Comparison of ENCODE assay signal across 8 cellular contexts in the genomic region with DNA sequence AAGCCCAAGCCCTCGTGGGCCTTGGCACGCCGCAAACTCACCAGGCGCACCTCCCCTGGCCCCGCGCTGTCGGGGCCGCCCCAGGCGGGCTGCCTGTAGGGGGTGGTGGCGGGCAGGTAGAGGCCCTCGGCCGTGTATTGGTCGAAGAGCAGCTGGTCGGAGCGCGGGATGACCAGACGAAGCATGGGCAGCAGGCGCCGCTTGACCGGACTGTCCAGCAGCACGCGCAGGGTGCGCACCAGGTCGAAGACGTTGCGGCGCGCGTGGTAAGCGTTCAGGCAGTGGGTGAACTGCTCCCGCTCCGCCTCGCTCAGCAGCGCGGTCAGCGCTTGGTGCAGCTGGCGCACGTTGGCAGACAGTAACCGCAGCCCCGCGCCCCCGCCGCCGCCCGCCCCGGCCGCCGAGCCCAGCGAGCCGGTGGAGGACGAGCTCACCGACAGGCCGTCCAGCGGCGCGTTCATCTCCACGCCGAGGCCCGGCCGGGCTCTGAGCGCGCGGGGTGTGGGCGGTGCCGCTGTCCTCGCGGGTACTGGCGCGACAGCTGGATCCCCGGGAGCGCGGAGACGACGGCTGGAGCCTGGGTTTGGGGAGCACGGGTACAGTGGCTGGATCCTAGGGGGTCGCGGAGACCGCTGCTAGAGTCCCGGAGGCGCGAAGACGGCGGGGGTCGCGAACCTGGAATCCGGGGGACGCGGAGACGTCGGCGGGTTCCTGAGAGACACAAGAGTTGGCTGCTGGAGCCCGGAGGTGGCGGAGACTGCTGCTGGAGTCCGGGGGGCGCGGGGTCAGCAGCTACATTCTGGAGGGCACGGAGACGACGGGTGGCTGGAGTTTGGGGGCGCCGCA. TPM values are rescaled to one million over a fixed set of nuclear protein-coding genes. Genes with fewer than 3 reads are reported as not detected.
DNase-seq lines count a peak whose midpoint lies in the region; ATAC-seq and TF ChIP-seq lines count a peak whose summit lies in the region.

No MANE protein-coding gene starts in this region.

- DNase-seq in AG08395 (ENCODE audit: low spot score) (peak; percentile 58), HCT116 (ENCODE audit: low read depth, low spot score) (peak; percentile 18), WERI-Rb-1 (peak; percentile 84), chondrocyte (ENCODE audit: low spot score) (peak; percentile 95), NK-92 (lab: John Stamatoyannopoulos, UW; ENCODE audit: unreplicated experiment) (no peak)
- peak; percentile 18 to 27 for DNase-seq in stimulated activated CD4-positive, alpha-beta T cell treated with anti-CD3 and anti-CD28 coated beads, Interleukin-1b, Interleukin-23, amount 100 ng/mL, for 4 hours (ENCODE audit: low read depth in 2 of 2)

- RAD21 ChIA-PET in HCT116 (lab: Charles Lee; ENCODE audit: low non-redundant PET in 1 of 2, low total read pairs in 2 of 2, uncharacterized antibody in 2 of 2, unreplicated experiment in 2 of 2): interaction anchor here (1.3 to 1.4 kb wide), 2 partner anchors 149 kb away, joined by 3 to 4 read pairs; no protein-coding TSS in a partner anchor

- H3K9me2 ChIP-seq in HCT116 (ENCODE audit: insufficient read depth): no peaks in the 10 kb centered on the region

- ATAC-seq in HCT116 (peak; percentile 72), HG02885 (IDR thresholded peaks at IDR 0.05; ENCODE audit: poor library complexity, unreplicated experiment) (no peak)

- peak overlapping the region; percentile 71 for H3K9ac ChIP-seq in HCT116 (ENCODE audit: low read length)

- POLR2A ChIA-PET in HCT116 (lab: Charles Lee): interaction anchor here (0.9 to 1.3 kb wide), 2 partner anchors 34 to 83 kb away, joined by 3 to 4 read pairs; a partner anchor contains a TSS

- peaks cover 24% of the 10 kb centered on the region for H3K27me3 Mint-ChIP-seq in chondrocyte (ENCODE audit: low read depth)

- H3K9me3 Mint-ChIP-seq in chondrocyte (ENCODE audit: low read depth): no peaks in the 10 kb centered on the region

- CTCF ChIA-PET in HCT116 (lab: Charles Lee): interaction anchor here (0.7 to 1.9 kb wide), 5 partner anchors 16 to 150 kb away, joined by 3 to 6 read pairs (median 5); no protein-coding TSS in a partner anchor

- peak; percentile 53 for TF ChIP-seq RAD21 in HCT116 (IDR thresholded peaks at IDR 0.05; ENCODE audit: low read depth)

- no peaks in the 10 kb centered on the region for H4K20me1 ChIP-seq in HCT116 (ENCODE audit: insufficient read depth)

- peak overlapping the region; percentile 95 for H3K4me2 ChIP-seq in HCT116 (ENCODE audit: low read length)

- peak overlapping the region; percentile 87 for H3K4me3 Mint-ChIP-seq in chondrocyte (ENCODE audit: unreplicated experiment)

- no peaks in the 10 kb centered on the region for H3K36me3 ChIP-seq in HCT116 (ENCODE audit: control insufficient read depth in 1 of 2, insufficient read depth in 2 of 2, low read length in 2 of 2)
- H3K36me3 ChIP-seq in WERI-Rb-1: no peaks in the 10 kb centered on the region

- intact Hi-C loops in HCT116 (cut with micrococcal nuclease): loop anchor here (5.0 kb wide), 1 partner anchor 83 kb away; a partner anchor contains a TSS

- H3K4me3 ChIP-seq in HCT116 (replicated peaks in 1 of 2; ENCODE audit: low read depth in 1 of 2, low read length in 2 of 2) (peak overlapping the region; percentile 48 to 63), WERI-Rb-1 (ENCODE audit: low read depth, low read length) (peak overlapping the region; percentile 55)

- peaks cover 19% of the 10 kb centered on the region for H3K27me3 ChIP-seq in HCT116 (ENCODE audit: insufficient read depth, low read length)
- H3K27me3 ChIP-seq in WERI-Rb-1 (ENCODE audit: insufficient read depth, low read depth, severe bottlenecking): peaks cover 27% of the 10 kb centered on the region
- no peaks in the 10 kb centered on the region for H3K27me3 ChIP-seq in layer of hippocampus (ENCODE audit: control insufficient read depth, insufficient read depth, low read length)

- TF ChIP-seq POLR2A in HCT116 (IDR thresholded peaks at IDR 0.05; ENCODE audit: borderline replicate concordance, extremely low read depth, insufficient read depth, insufficient read length): no peak

- H3K4me1 ChIP-seq in HCT116 (ENCODE audit: control insufficient read depth in 1 of 2, insufficient read depth in 2 of 2, low read length in 2 of 2): peaks cover 4 to 37% of the 10 kb centered on the region in 2 experiments; a peak in 3 of 4 replicates

- H3K9me3 ChIP-seq in HCT116 (ENCODE audit: control insufficient read depth in 1 of 2, insufficient read depth in 1 of 2, low read depth in 1 of 2, low read length in 2 of 2): no peaks in the 10 kb centered on the region
- no peaks in the 10 kb centered on the region for H3K9me3 ChIP-seq in WERI-Rb-1 (ENCODE audit: severe bottlenecking)

- H3K27ac Mint-ChIP-seq in chondrocyte (ENCODE audit: unreplicated experiment): peak overlapping the region; percentile 77

- BruUV-seq in HCT116 (replicated peaks; lab: Mats Ljungman, UMichigan): no TSS peak

- no peaks in the 10 kb centered on the region; the same call in 1 of the 2 replicates for H3K79me2 ChIP-seq in HCT116 (ENCODE audit: insufficient read depth, low read length)

- H3K27ac ChIP-seq in HCT116 (ENCODE audit: low read depth, low read length): peak overlapping the region; percentile 34; the same call in 1 of the 2 replicates
- peak overlapping the region; percentile 31; the same call in 1 of the 2 replicates for H3K27ac ChIP-seq in WERI-Rb-1
- peak overlapping the region; percentile 65 for H3K27ac ChIP-seq in layer of hippocampus (ENCODE audit: low read depth, low read length)

- H2AFZ ChIP-seq in HCT116 (ENCODE audit: low read depth, low read length, poor library complexity, severe bottlenecking): no peak overlapping the region

- H3K36me3 Mint-ChIP-seq in chondrocyte (ENCODE audit: low read depth): no peaks in the 10 kb centered on the region

- peaks cover 37% of the 10 kb centered on the region for H3K4me1 Mint-ChIP-seq in chondrocyte (ENCODE audit: low read depth)

- TF ChIP-seq CTCF in HCT116 (IDR thresholded peaks at IDR 0.05 in 2 of 3, conservative IDR thresholded peaks at IDR 0.05 in 1 of 3; ENCODE audit: borderline replicate concordance in 1 of 3, insufficient read depth in 1 of 3, low read depth in 2 of 3, low read length in 2 of 3) (peak; percentile 28 to 76 (median 64); a peak in 5 of 6 replicates), WERI-Rb-1 (IDR thresholded peaks at IDR 0.05; ENCODE audit: low read depth, low read length) (peak; percentile 89), chondrocyte (IDR thresholded peaks at IDR 0.05) (peak; percentile 74)

TF ChIP-seq in HCT116, 20 proteins besides CTCF, POLR2A, EP300 and RAD21:
- TF ChIP-seq ZNF274 (IDR thresholded peaks at IDR 0.05; ENCODE audit: low read depth, low read length) (no peak), EZH2phosphoT487 (IDR thresholded peaks at IDR 0.05; ENCODE audit: borderline replicate concordance) (no peak), FOSL1 (IDR thresholded peaks at IDR 0.05; ENCODE audit: low read depth) (no peak), YY1 (IDR thresholded peaks at IDR 0.05; ENCODE audit: extremely low read depth, insufficient replicate concordance, low read depth, low read length) (peak; percentile 9), EZH2 (IDR thresholded peaks at IDR 0.05) (no peak)
- TF ChIP-seq, protein P1, sequence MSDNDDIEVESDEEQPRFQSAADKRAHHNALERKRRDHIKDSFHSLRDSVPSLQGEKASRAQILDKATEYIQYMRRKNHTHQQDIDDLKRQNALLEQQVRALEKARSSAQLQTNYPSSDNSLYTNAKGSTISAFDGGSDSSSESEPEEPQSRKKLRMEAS (IDR thresholded peaks at IDR 0.05): peak; percentile 93
TF ChIP-seq in HCT116: peak in this region for 2.

RNA-seq across cellular contexts. Expression of a gene that starts 0.7 kb away (rescaled TPM):
- total RNA-seq in HCT116 (2021; ENCODE audit: unreplicated experiment) (12.8 TPM), chondrocyte (6.9 to 14.9 TPM (median 6.9 TPM) in 3 replicates)
- 13.1 and 15.7 TPM in 2 replicates for polyA plus RNA-seq in HCT116 (2012)
